8 cellular contexts compared by ENCODE assay signal in the genomic region with DNA sequence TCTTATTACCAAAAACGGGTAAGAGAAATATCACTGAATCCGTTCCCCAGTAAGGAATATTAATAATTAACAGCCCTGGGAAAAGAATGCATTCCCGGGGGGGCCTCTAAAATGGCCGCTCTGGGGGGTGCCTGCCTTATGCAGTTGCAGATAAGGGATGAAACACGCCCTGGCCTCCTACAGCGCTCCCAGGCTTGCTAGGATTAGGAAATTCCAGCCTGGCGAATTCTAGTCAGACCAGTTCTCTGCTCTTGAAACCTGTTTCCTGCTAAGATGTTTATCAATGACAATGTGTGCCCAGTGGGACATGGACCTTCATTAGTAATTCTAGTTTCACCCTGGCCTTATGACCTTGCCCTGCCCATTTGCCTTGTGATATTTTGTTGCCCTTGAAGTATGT.
A peak's percentile ranks its signal among the peaks of the same experiment; 100 is the strongest.
DNase-seq lines count a peak whose midpoint lies in the region; ATAC-seq, FAIRE-seq and TF ChIP-seq lines count a peak whose summit lies in the region.
"Not testable (repeated sequence)": the region's sequence is repeated elsewhere in the genome, so short reads cannot be mapped to it uniquely, and the experiment has no call there.

No MANE protein-coding gene starts in this region.

- not testable (repeated sequence) for H3K4me3 ChIP-seq in Caco-2 (ENCODE audit: low read depth, low read length); PC-3 (ENCODE audit: low read length); body of pancreas; H1 (ENCODE audit: extremely low read depth in 1 of 4, insufficient read depth in 2 of 4, low read depth in 3 of 4, low read length in 4 of 4); mesendoderm (ENCODE audit: low read length)

- peaks cover 40% of the 10 kb centered on the region for H3K9me3 Mint-ChIP-seq in Caco-2 (ENCODE audit: unreplicated experiment)

- H3K9me3 ChIP-seq in Caco-2 (peaks cover 32% of the 10 kb centered on the region), H1 (ENCODE audit: insufficient read depth in 2 of 2, low read depth in 1 of 2, low read length in 1 of 2) (peaks cover 39 to 40% of the 10 kb centered on the region in 2 experiments)
- H3K9me3 ChIP-seq in PC-3 (ENCODE audit: low read length); body of pancreas: not testable (repeated sequence)

- BruUV-seq in Caco-2 (replicated peaks; lab: Mats Ljungman, UMichigan); PC-3 (replicated peaks; lab: Mats Ljungman, UMichigan): not testable (repeated sequence)

- not testable (repeated sequence) for H3K79me1 ChIP-seq in H1 (ENCODE audit: low read depth, low read length); mesendoderm (ENCODE audit: low read length)

- intact Hi-C loops in Caco-2 (cut with micrococcal nuclease; ENCODE audit: unreplicated experiment) = loop anchor here (5.0 kb wide), 1 partner anchor 378 kb away; no protein-coding TSS in a partner anchor
- intact Hi-C loops in PC-3 (cut with micrococcal nuclease); body of pancreas (cut with DNase I): not testable (repeated sequence)

- not testable (repeated sequence) for H3K36me3 ChIP-seq in Caco-2 (ENCODE audit: control insufficient read depth, insufficient read depth, low read length); PC-3 (ENCODE audit: low read depth, low read length); body of pancreas (replicated peaks in 1 of 2; ENCODE audit: insufficient read depth in 1 of 2, low read depth in 2 of 2); mesendoderm (ENCODE audit: control insufficient read depth, insufficient read depth, low read length)
- H3K36me3 ChIP-seq in H1 (ENCODE audit: control insufficient read depth in 2 of 4, insufficient read depth in 4 of 4, low read length in 3 of 4) = peaks cover 0 to 19% (median 0%) of the 10 kb centered on the region in 4 experiments; a peak in 3 of 8 replicates

- not testable (repeated sequence) for H3K9ac ChIP-seq in PC-3 (ENCODE audit: low read length); H1 (replicated peaks in 1 of 4; ENCODE audit: extremely low read depth in 1 of 4, low read depth in 3 of 4, low read length in 3 of 4); mesendoderm (ENCODE audit: low read length)

- H3K27me3 Mint-ChIP-seq in Caco-2 (ENCODE audit: insufficient read depth, unreplicated experiment) = not testable (repeated sequence)

- H2BK12ac ChIP-seq in H1 (ENCODE audit: low read depth, low read length) = not testable (repeated sequence)

- peak; percentile 46 to 89; a peak in 2 of 3 replicates for TF ChIP-seq EP300 in H1 (IDR thresholded peaks at IDR 0.05; ENCODE audit: borderline replicate concordance in 1 of 2, low read depth in 2 of 2, low read length in 2 of 2)

- not testable (repeated sequence) for H2BK120ac ChIP-seq in H1 (replicated peaks; ENCODE audit: low read depth, low read length); mesendoderm (ENCODE audit: low read depth, low read length)

- H2BK15ac ChIP-seq in H1 (ENCODE audit: low read length); mesendoderm (replicated peaks; ENCODE audit: low read depth): not testable (repeated sequence)

- H4K91ac ChIP-seq in H1 (replicated peaks; ENCODE audit: insufficient read length, low read length) = not testable (repeated sequence)

- H3K23me2 ChIP-seq in H1 (ENCODE audit: low read depth, low read length) = not testable (repeated sequence)

- H2AFZ ChIP-seq in PC-3 (ENCODE audit: low read length); H1 (ENCODE audit: low read length): not testable (repeated sequence)

- H2BK5ac ChIP-seq in H1 (ENCODE audit: low read depth, low read length); mesendoderm (ENCODE audit: low read length): not testable (repeated sequence)

- not testable (repeated sequence) for H3K4me3 Mint-ChIP-seq in Caco-2 (ENCODE audit: unreplicated experiment)

- not testable (repeated sequence) for H2BK20ac ChIP-seq in H1 (ENCODE audit: low read length)

- not testable (repeated sequence) for H4K20me1 ChIP-seq in PC-3 (ENCODE audit: low read length); H1 (replicated peaks in 1 of 2; ENCODE audit: control insufficient read depth in 1 of 2, insufficient read depth in 2 of 2, low read length in 2 of 2)

- H4K8ac ChIP-seq in H1 (ENCODE audit: extremely low read depth, insufficient read depth, low read length); mesendoderm (ENCODE audit: low read depth, low read length): not testable (repeated sequence)

- DNase-seq in Caco-2 (peak; percentile 67 to 72), ELF-1 (ENCODE audit: low read depth, low spot score) (peak; percentile 23), HT-29 (ENCODE audit: low spot score) (peak; percentile 22), PC-3 (peak; percentile 34), body of pancreas (peak in 3 of 4 donors; percentile 6 to 21 (median 11)), epithelial cell of prostate (ENCODE audit: low read depth, low spot score) (peak; percentile 12), mesendoderm (peak; percentile 30)
- not testable (repeated sequence) for DNase-seq in H1 (ENCODE audit: low read depth in 1 of 2, low spot score in 2 of 2)

- H3K27me3 ChIP-seq in Caco-2 (replicated peaks; ENCODE audit: control insufficient read depth, insufficient read depth, low read length); PC-3 (ENCODE audit: low read length); body of pancreas; H1 (replicated peaks in 1 of 4; ENCODE audit: control insufficient read depth in 3 of 4, extremely low read depth in 1 of 4, insufficient read depth in 3 of 4, low read length in 3 of 4); mesendoderm (ENCODE audit: insufficient read depth, low read length, poor library complexity): not testable (repeated sequence)

- not testable (repeated sequence) for H3K4me1 ChIP-seq in Caco-2; PC-3 (ENCODE audit: insufficient read depth, low read length); body of pancreas; H1 (replicated peaks in 1 of 4; ENCODE audit: control insufficient read depth in 3 of 4, insufficient read depth in 4 of 4, low read length in 3 of 4); mesendoderm (ENCODE audit: control insufficient read depth, low read depth, low read length)

- not testable (repeated sequence) for FAIRE-seq in H1 (lab: Jason Lieb, UNC)

- not testable (repeated sequence) for H3F3A ChIP-seq in PC-3 (ENCODE audit: low read length, unreplicated experiment)

- CTCF ChIA-PET in Caco-2 (lab: Charles Lee); PC-3 (lab: Charles Lee); H1 (lab: Charles Lee; ENCODE audit: partially characterized antibody): not testable (repeated sequence)

- H3K27ac Mint-ChIP-seq in Caco-2 (ENCODE audit: unreplicated experiment) = not testable (repeated sequence)

- 24 to 30% methylated on average over 7 of the region's 7 CpGs for WGBS in body of pancreas, 2 donors
- 69% methylated on average over 7 of the region's 7 CpGs; no CpG with 5 or more reads in 1 of the 2 experiments for WGBS in H1 (ENCODE audit: extremely low coverage in 1 of 2, insufficient coverage in 1 of 2, insufficient read length in 1 of 2, insufficient replicate concordance in 2 of 2, low coverage in 1 of 2, low lambda C conversion rate in 2 of 2, missing lambda C conversion rate in 1 of 2), 2 experiments
- WGBS in mesendoderm (ENCODE audit: extremely low coverage, insufficient coverage, low lambda C conversion rate) = no CpG with 5 or more reads among the region's 7 CpGs

- not testable (repeated sequence) for H3K4ac ChIP-seq in H1 (replicated peaks; ENCODE audit: insufficient read length, low read depth, low read length); mesendoderm (ENCODE audit: low read depth, low read length)

- not testable (repeated sequence) for H3K9me2 ChIP-seq in PC-3 (replicated peaks; ENCODE audit: low read length)

- H3K4me1 Mint-ChIP-seq in Caco-2 (ENCODE audit: low read depth, unreplicated experiment) = not testable (repeated sequence)

- H3K36me3 Mint-ChIP-seq in Caco-2 (ENCODE audit: insufficient read depth, unreplicated experiment) = not testable (repeated sequence)

- not testable (repeated sequence) for H3K18ac ChIP-seq in H1 (ENCODE audit: extremely low read depth, low read length); mesendoderm (ENCODE audit: low read length)

- POLR2A ChIA-PET in Caco-2 (lab: Charles Lee); PC-3 (lab: Charles Lee; ENCODE audit: unreplicated experiment); H1 (lab: Charles Lee; ENCODE audit: partially characterized antibody): not testable (repeated sequence)

- not testable (repeated sequence) for H3K27ac ChIP-seq in PC-3 (ENCODE audit: low read length); body of pancreas; H1 (ENCODE audit: low read depth, low read length); mesendoderm (ENCODE audit: low read depth, low read length)
- H3K27ac ChIP-seq in epithelial cell of prostate = peak overlapping the region; percentile 4

- H3K14ac ChIP-seq in H1 (ENCODE audit: insufficient read length) = not testable (repeated sequence)

- not testable (repeated sequence) for H4K5ac ChIP-seq in H1 (ENCODE audit: insufficient read length, low read depth, low read length); mesendoderm (ENCODE audit: low read length)

- TF ChIP-seq RAD21 in H1 (IDR thresholded peaks at IDR 0.05 in 1 of 2, conservative IDR thresholded peaks at IDR 0.05 in 1 of 2; ENCODE audit: low read depth in 2 of 2, low read length in 2 of 2) = not testable (repeated sequence)

- H3K56ac ChIP-seq in H1 (replicated peaks; ENCODE audit: insufficient read length, low read depth, low read length); mesendoderm (ENCODE audit: low read length): not testable (repeated sequence)

- H3K23ac ChIP-seq in H1 (ENCODE audit: insufficient read length); mesendoderm (ENCODE audit: low read length): not testable (repeated sequence)

- TF ChIP-seq CTCF in Caco-2 (IDR thresholded peaks at IDR 0.05; ENCODE audit: insufficient read depth in 1 of 2, low read depth in 1 of 2, low read length in 1 of 2, severe bottlenecking in 1 of 2, unreplicated experiment in 1 of 2); PC-3 (conservative IDR thresholded peaks at IDR 0.05; ENCODE audit: low read depth, low read length); body of pancreas (IDR thresholded peaks at IDR 0.05); H1 (IDR thresholded peaks at IDR 0.05; ENCODE audit: control extremely low read depth in 1 of 3, insufficient read depth in 1 of 3, low read depth in 1 of 3, low read length in 3 of 3): not testable (repeated sequence)

- not testable (repeated sequence) for H3K79me2 ChIP-seq in PC-3 (ENCODE audit: low read length); H1 (ENCODE audit: control insufficient read depth in 1 of 2, insufficient read depth in 2 of 2, low read length in 2 of 2); mesendoderm (ENCODE audit: control insufficient read depth, insufficient read depth, low read length)

- not testable (repeated sequence) for H2AK5ac ChIP-seq in H1 (ENCODE audit: low read depth, low read length); mesendoderm (ENCODE audit: low read length)

- ATAC-seq in PC-3, body of pancreas: not testable (repeated sequence)

- TF ChIP-seq POLR2A in body of pancreas (IDR thresholded peaks at IDR 0.05); H1 (IDR thresholded peaks at IDR 0.05; ENCODE audit: control extremely low read depth in 1 of 2, low read depth in 2 of 2, low read length in 2 of 2): not testable (repeated sequence)

- not testable (repeated sequence) for H3K4me2 ChIP-seq in PC-3 (ENCODE audit: low read length); H1 (ENCODE audit: insufficient read depth in 1 of 2, low read depth in 2 of 2, low read length in 2 of 2); mesendoderm (ENCODE audit: low read length)
